7 cellular contexts compared by ENCODE assay signal in genomic region chr2:69647196-69647595, GRCh38. TPM values are rescaled to one million over a fixed set of nuclear protein-coding genes. Genes with fewer than 3 reads are reported as not detected.
A peak's percentile ranks its signal among the peaks of the same experiment; 100 is the strongest.
DNase-seq lines count a peak whose midpoint lies in the region; ATAC-seq and TF ChIP-seq lines count a peak whose summit lies in the region.
"Not testable (repeated sequence)": the region's sequence is repeated elsewhere in the genome, so short reads cannot be mapped to it uniquely, and the experiment has no call there.

No MANE protein-coding gene starts in this region.

- not testable (repeated sequence) for TF ChIP-seq CTCF in CD4-positive, alpha-beta T cell (IDR thresholded peaks at IDR 0.05); Loucy (conservative IDR thresholded peaks at IDR 0.05; ENCODE audit: low read length); VCaP (conservative IDR thresholded peaks at IDR 0.05); neural crest cell (conservative IDR thresholded peaks at IDR 0.05)

- not testable (repeated sequence) for H4K20me1 ChIP-seq in Loucy (ENCODE audit: insufficient read depth, low read length, poor library complexity, severe bottlenecking)

- peak overlapping the region; percentile 90 for H3K27ac ChIP-seq in CD4-positive, alpha-beta T cell (ENCODE audit: low read depth, low read length)
- H3K27ac ChIP-seq in VCaP = peak overlapping the region; percentile 94

- H3K36me3 Mint-ChIP-seq in CD4-positive, alpha-beta T cell (ENCODE audit: low read depth) = peaks cover 25% of the 10 kb centered on the region
- peaks cover 13% of the 10 kb centered on the region for H3K36me3 Mint-ChIP-seq in activated CD8-positive, alpha-beta T cell treated with anti-CD3 and anti-CD28 coated beads, Interleukin-2, amount 10 ng/mL, durations not matched to agents 7 days and 5 days (ENCODE audit: low read depth)
- not testable (repeated sequence) for H3K36me3 Mint-ChIP-seq in activated naive CD4-positive, alpha-beta T cell treated with anti-CD3 and anti-CD28 coated beads, Interleukin-2, amount 50 U/mL, for 24 hours; neural crest cell (ENCODE audit: low read depth)
- peaks cover 43% of the 10 kb centered on the region for H3K36me3 Mint-ChIP-seq in effector memory CD8-positive, alpha-beta T cell (ENCODE audit: insufficient read depth)

- not testable (repeated sequence) for H3K9me3 Mint-ChIP-seq in CD4-positive, alpha-beta T cell; activated CD8-positive, alpha-beta T cell treated with anti-CD3 and anti-CD28 coated beads, Interleukin-2, amount 10 ng/mL, durations not matched to agents 7 days and 5 days (ENCODE audit: insufficient read depth); activated naive CD4-positive, alpha-beta T cell treated with anti-CD3 and anti-CD28 coated beads, Interleukin-2, amount 50 U/mL, for 24 hours; effector memory CD8-positive, alpha-beta T cell; neural crest cell

- not testable (repeated sequence) for H3K36me3 ChIP-seq in Loucy (ENCODE audit: insufficient read depth, low read length)

- peak overlapping the region; percentile 87 for H3K4me2 ChIP-seq in Loucy (ENCODE audit: low read depth, low read length, poor library complexity, severe bottlenecking)

- not testable (repeated sequence) for H3K9ac ChIP-seq in Loucy (ENCODE audit: low read depth, low read length, poor library complexity, severe bottlenecking)

- not testable (repeated sequence) for H3K27me3 Mint-ChIP-seq in CD4-positive, alpha-beta T cell; activated CD8-positive, alpha-beta T cell treated with anti-CD3 and anti-CD28 coated beads, Interleukin-2, amount 10 ng/mL, durations not matched to agents 7 days and 5 days (ENCODE audit: low read depth); activated naive CD4-positive, alpha-beta T cell treated with anti-CD3 and anti-CD28 coated beads, Interleukin-2, amount 50 U/mL, for 24 hours; effector memory CD8-positive, alpha-beta T cell; neural crest cell (ENCODE audit: low read depth)

- not testable (repeated sequence) for H3K4me3 ChIP-seq in Loucy (ENCODE audit: low read length, poor library complexity, severe bottlenecking)

- DNase-seq in CD4-positive, alpha-beta T cell; activated CD8-positive, alpha-beta T cell treated with anti-CD3 and anti-CD28 coated beads, Interleukin-2, amount 10 ng/mL, durations not matched to agents 7 days and 5 days; effector memory CD8-positive, alpha-beta T cell; neural crest cell (ENCODE audit: low read depth, low spot score): not testable (repeated sequence)

- peaks cover 64% of the 10 kb centered on the region for H3K4me1 ChIP-seq in Loucy (ENCODE audit: insufficient read depth, low read length, poor library complexity, severe bottlenecking)

- ATAC-seq in CD4-positive, alpha-beta T cell (ENCODE audit: poor library complexity); activated CD8-positive, alpha-beta T cell treated with anti-CD3 and anti-CD28 coated beads, Interleukin-2, amount 10 ng/mL, durations not matched to agents 7 days and 5 days; effector memory CD8-positive, alpha-beta T cell (replicated peaks): not testable (repeated sequence)

- POLR2A ChIA-PET in CD4-positive, alpha-beta T cell (lab: Charles Lee) = interaction anchor here (0.6 to 7.9 kb wide), 8 partner anchors 15 to 79 kb away, joined by 3 to 214 read pairs (median 24); no protein-coding TSS in a partner anchor
- POLR2A ChIA-PET in activated CD8-positive, alpha-beta T cell treated with anti-CD3 and anti-CD28 coated beads, Interleukin-2, amount 10 ng/mL, durations not matched to agents 7 days and 5 days (lab: Charles Lee) = interaction anchor here (1.2 kb wide), 1 partner anchor 25 kb away, joined by 3 read pairs; no protein-coding TSS in a partner anchor

- H3F3A ChIP-seq in Loucy (ENCODE audit: low read depth) = peaks cover 35% of the 10 kb centered on the region

- not testable (repeated sequence) for H2AFZ ChIP-seq in Loucy (ENCODE audit: low read length)

- H3K79me2 ChIP-seq in Loucy (ENCODE audit: insufficient read depth, low read length) = peaks cover 12% of the 10 kb centered on the region

- intact Hi-C loops in CD4-positive, alpha-beta T cell (cut with DNase I, micrococcal nuclease) = loop anchor here in 1 of 2 experiments (10.0 kb wide), 1 partner anchor 262 kb away; the partner anchor contains the start of gene GFPT1

- peaks cover 63% of the 10 kb centered on the region for H3K4me1 Mint-ChIP-seq in CD4-positive, alpha-beta T cell (ENCODE audit: low read depth)
- H3K4me1 Mint-ChIP-seq in activated CD8-positive, alpha-beta T cell treated with anti-CD3 and anti-CD28 coated beads, Interleukin-2, amount 10 ng/mL, durations not matched to agents 7 days and 5 days (ENCODE audit: low read depth) = peaks cover 60% of the 10 kb centered on the region
- peaks cover 62% of the 10 kb centered on the region for H3K4me1 Mint-ChIP-seq in activated naive CD4-positive, alpha-beta T cell treated with anti-CD3 and anti-CD28 coated beads, Interleukin-2, amount 50 U/mL, for 24 hours
- H3K4me1 Mint-ChIP-seq in effector memory CD8-positive, alpha-beta T cell (ENCODE audit: low read depth in 2 of 2) = peaks cover 53 to 54% of the 10 kb centered on the region in 2 donors
- peaks cover 24% of the 10 kb centered on the region for H3K4me1 Mint-ChIP-seq in neural crest cell

- not testable (repeated sequence) for H3K9me3 ChIP-seq in CD4-positive, alpha-beta T cell (ENCODE audit: control insufficient read depth, low read length); Loucy (ENCODE audit: insufficient read depth, low read depth, low read length)

- H3K9me2 ChIP-seq in Loucy (replicated peaks; ENCODE audit: low read depth, low read length) = not testable (repeated sequence)

- peak overlapping the region; percentile 93 for H3K4me3 Mint-ChIP-seq in CD4-positive, alpha-beta T cell
- H3K4me3 Mint-ChIP-seq in activated CD8-positive, alpha-beta T cell treated with anti-CD3 and anti-CD28 coated beads, Interleukin-2, amount 10 ng/mL, durations not matched to agents 7 days and 5 days = peak overlapping the region; percentile 92
- H3K4me3 Mint-ChIP-seq in activated naive CD4-positive, alpha-beta T cell treated with anti-CD3 and anti-CD28 coated beads, Interleukin-2, amount 50 U/mL, for 24 hours = peak overlapping the region; percentile 31
- H3K4me3 Mint-ChIP-seq in effector memory CD8-positive, alpha-beta T cell = peak overlapping the region; percentile 41 to 88
- peak overlapping the region; percentile 45 for H3K4me3 Mint-ChIP-seq in neural crest cell

- H3K27me3 ChIP-seq in CD4-positive, alpha-beta T cell (ENCODE audit: control insufficient read depth, insufficient read depth, low read length); Loucy (ENCODE audit: insufficient read depth, low read length, poor library complexity, severe bottlenecking): not testable (repeated sequence)

- H3K27ac Mint-ChIP-seq in CD4-positive, alpha-beta T cell = peak overlapping the region; percentile 95
- peak overlapping the region; percentile 98 for H3K27ac Mint-ChIP-seq in activated CD8-positive, alpha-beta T cell treated with anti-CD3 and anti-CD28 coated beads, Interleukin-2, amount 10 ng/mL, durations not matched to agents 7 days and 5 days
- peak overlapping the region; percentile 99 for H3K27ac Mint-ChIP-seq in activated naive CD4-positive, alpha-beta T cell treated with anti-CD3 and anti-CD28 coated beads, Interleukin-2, amount 50 U/mL, for 24 hours
- peak overlapping the region in 1 of 2 donors; percentile 96 for H3K27ac Mint-ChIP-seq in effector memory CD8-positive, alpha-beta T cell
- H3K27ac Mint-ChIP-seq in neural crest cell (ENCODE audit: unreplicated experiment) = not testable (repeated sequence)

- CTCF ChIA-PET in CD4-positive, alpha-beta T cell (lab: Charles Lee) = interaction anchor here (1.2 to 1.5 kb wide), 2 partner anchors 82 to 89 kb away, joined by 3 to 4 read pairs; no protein-coding TSS in a partner anchor
- CTCF ChIA-PET in activated CD8-positive, alpha-beta T cell treated with anti-CD3 and anti-CD28 coated beads, Interleukin-2, amount 10 ng/mL, durations not matched to agents 7 days and 5 days (lab: Charles Lee) = interaction anchor here (1.3 to 4.7 kb wide), 8 partner anchors 10 to 261 kb away, joined by 3 to 45 read pairs (median 22); partner anchors contain the start of gene GFPT1

RNA-seq across cellular contexts. Expression of gene AAK1, which starts 3.7 kb away (rescaled TPM):
- total RNA-seq in CD4-positive, alpha-beta T cell = 100 to 1,000 TPM; 201 to 208 TPM
- total RNA-seq in activated CD8-positive, alpha-beta T cell treated with anti-CD3 and anti-CD28 coated beads, Interleukin-2, amount 10 ng/mL, durations not matched to agents 7 days and 5 days = 100 to 1,000 TPM; 105 to 107 TPM
- total RNA-seq in neural crest cell = 38.8 and 48.0 TPM in 2 replicates

Comparison
In these comparisons a context has a peak if more than half of its experiments do, and no peak if none do; other contexts are left out.
1. H3K4me3 Mint-ChIP-seq: peak in every context shown above with its lines; median percentile 93 in CD4-positive, alpha-beta T cell; 92 in activated CD8-positive, alpha-beta T cell treated with anti-CD3 and anti-CD28 coated beads, Interleukin-2, amount 10 ng/mL, durations not matched to agents 7 days and 5 days; 64 in effector memory CD8-positive, alpha-beta T cell; 45 in neural crest cell; 31 in activated naive CD4-positive, alpha-beta T cell treated with anti-CD3 and anti-CD28 coated beads, Interleukin-2, amount 50 U/mL, for 24 hours.